Comparison of ENCODE assay signal across 32 cellular contexts in genomic region chr6:22110042-22110441, GRCh38.
"Had no signal": no experiment of that assay in that cellular context is flagged by ENCODE, and none has a peak within 500 bp of the region (broad histone marks: within the 10 kb centered on the region; RNA-seq: fewer than 3 reads in every experiment).

No MANE protein-coding gene starts in this region.

- H3K27me3 ChIP-seq: brain microvascular endothelial cell had no signal

- H3K27ac ChIP-seq: brain microvascular endothelial cell, VCaP had no signal

- H3K4me3 Mint-ChIP-seq: activated B cell treated with CpG ODN at 0.5 μM for 24 hours; activated CD4-positive, alpha-beta memory T cell treated with anti-CD3 and anti-CD28 coated beads for 36 hours; activated naive CD8-positive, alpha-beta T cell treated with anti-CD3 and anti-CD28 coated beads for 36 hours; activated T-cell treated with anti-CD3 and anti-CD28 coated beads, Interleukin-2, amount 50 U/mL, for 4 hours; activated T-helper 1 cell treated with anti-CD3 and anti-CD28 coated beads, Interleukin-12 subunit alpha, Interleukin-12 subunit beta, Interleukin-2, Interleukin-4 antibody, amounts not matched to agents 30 ng/mL and 10 ng/mL and 1 ng/mL, durations not matched to agents 14 hours and 24 hours and 36 hours had no signal

- H3K27ac Mint-ChIP-seq: activated B cell treated with CpG ODN at 0.5 μM for 24 hours; activated CD4-positive, alpha-beta memory T cell treated with anti-CD3 and anti-CD28 coated beads for 36 hours; activated naive CD8-positive, alpha-beta T cell treated with anti-CD3 and anti-CD28 coated beads for 36 hours; activated T-helper 1 cell treated with anti-CD3 and anti-CD28 coated beads, Interleukin-12 subunit alpha, Interleukin-12 subunit beta, Interleukin-2, Interleukin-4 antibody, amounts not matched to agents 30 ng/mL and 10 ng/mL and 1 ng/mL, durations not matched to agents 14 hours and 24 hours and 36 hours had no signal

- H3K4me1 Mint-ChIP-seq: activated B cell treated with CpG ODN at 0.5 μM for 24 hours; activated naive CD8-positive, alpha-beta T cell treated with anti-CD3 and anti-CD28 coated beads for 36 hours had no signal

- H3K27me3 Mint-ChIP-seq: activated B cell treated with CpG ODN at 0.5 μM for 24 hours; activated CD4-positive, alpha-beta memory T cell treated with anti-CD3 and anti-CD28 coated beads for 36 hours; activated naive CD8-positive, alpha-beta T cell treated with anti-CD3 and anti-CD28 coated beads for 36 hours had no signal

- ATAC-seq: activated T-cell treated with anti-CD3 and anti-CD28 coated beads, Interleukin-2, amount 50 U/mL, for 4 hours; Panc1 had no signal

- H3K36me3 ChIP-seq: brain microvascular endothelial cell had no signal

- H3K9me3 Mint-ChIP-seq: activated B cell treated with CpG ODN at 0.5 μM for 24 hours; activated CD4-positive, alpha-beta memory T cell treated with anti-CD3 and anti-CD28 coated beads for 36 hours; activated naive CD8-positive, alpha-beta T cell treated with anti-CD3 and anti-CD28 coated beads for 36 hours; activated T-cell treated with anti-CD3 and anti-CD28 coated beads, Interleukin-2, amount 50 U/mL, for 4 hours; activated T-helper 1 cell treated with anti-CD3 and anti-CD28 coated beads, Interleukin-12 subunit alpha, Interleukin-12 subunit beta, Interleukin-2, Interleukin-4 antibody, amounts not matched to agents 30 ng/mL and 10 ng/mL and 1 ng/mL, durations not matched to agents 14 hours and 24 hours and 36 hours had no signal

- DNase-seq: activated B cell treated with CpG ODN at 0.5 μM for 24 hours; activated CD4-positive, alpha-beta memory T cell treated with anti-CD3 and anti-CD28 coated beads for 36 hours; activated CD4-positive, alpha-beta T cell treated with anti-CD3 and anti-CD28 coated beads for 4 hours; activated CD4-positive, alpha-beta T cell treated with anti-CD3 and anti-CD28 coated beads, Interleukin-2, amount 50 U/mL, for 1 hour; activated CD4-positive, CD25-positive, alpha-beta regulatory T cell treated with anti-CD3 and anti-CD28 coated beads, Interleukin-2, amount 50 U/mL, for 72 hours; activated CD8-positive, alpha-beta memory T cell treated with anti-CD3 and anti-CD28 coated beads, Interleukin-2, amount 50 U/mL, for 4 hours; activated naive CD4-positive, alpha-beta T cell; activated naive CD4-positive, alpha-beta T cell treated with anti-CD3 and anti-CD28 coated beads, Interleukin-2, amount 50 U/mL, for 16 hours; activated naive CD8-positive, alpha-beta T cell treated with anti-CD3 and anti-CD28 coated beads for 36 hours; activated T-cell treated with anti-CD3 and anti-CD28 coated beads for 4 hours; activated T-cell treated with anti-CD3 and anti-CD28 coated beads, Interleukin-2, amount 50 U/mL, for 4 hours; amniotic stem cell; aorta; brain microvascular endothelial cell; central memory CD4-positive, alpha-beta T cell; Karpas-422; NCI-H1105; NCI-H1417 treated with DMSO at 0.1 percent for 48 hours; NCI-H187 treated with DMSO at 0.1 percent for 48 hours; NCI-H2081; NCI-H2171 treated with DMSO at 0.1 percent for 48 hours; NCI-H2227 treated with DMSO at 0.1 percent for 48 hours; NCI-H446; NCI-H524; SHP77; SW 1271; T-helper 1 cell; T-helper 2 cell; T-helper 9 cell had no signal

- H3K36me3 Mint-ChIP-seq: activated CD4-positive, alpha-beta memory T cell treated with anti-CD3 and anti-CD28 coated beads for 36 hours; activated naive CD8-positive, alpha-beta T cell treated with anti-CD3 and anti-CD28 coated beads for 36 hours had no signal
